ENCODE assay signal across 25 cellular contexts in the genomic region with DNA sequence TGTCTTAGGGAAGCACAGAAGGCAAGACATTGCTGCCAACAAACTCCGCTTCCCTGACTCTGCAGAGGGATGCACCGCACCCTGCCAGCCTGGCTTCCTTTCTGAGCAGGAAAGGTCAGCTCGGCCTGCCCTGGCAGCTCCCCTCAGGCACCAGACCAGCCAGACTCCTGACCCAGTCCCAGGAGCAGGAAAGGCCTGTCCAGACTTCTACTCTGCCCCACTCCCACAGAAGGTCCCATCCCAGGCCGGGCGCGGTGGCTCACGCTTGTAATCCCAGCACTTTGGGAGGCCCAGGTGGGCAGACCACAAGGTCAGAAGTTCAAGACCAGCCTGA. TPM values are rescaled to one million over a fixed set of nuclear protein-coding genes. Genes with fewer than 3 reads are reported as not detected.
A peak's percentile ranks its signal among the peaks of the same experiment; 100 is the strongest.
DNase-seq lines count a peak whose midpoint lies in the region; TF ChIP-seq lines count a peak whose summit lies in the region.
"Had no signal": no experiment of that assay in that cellular context is flagged by ENCODE, and none has a peak within 500 bp of the region (broad histone marks: within the 10 kb centered on the region; RNA-seq: fewer than 3 reads in every experiment).

No MANE protein-coding gene starts in this region.

- peaks cover 38% of the 10 kb centered on the region for H3K79me2 ChIP-seq in PC-9 (ENCODE audit: low read depth)
- peaks cover 6% of the 10 kb centered on the region for H3K79me2 ChIP-seq in trophoblast cell (ENCODE audit: control insufficient read depth, insufficient read depth, low read length, poor library complexity)

- TF ChIP-seq CTCF in C4-2B (conservative IDR thresholded peaks at IDR 0.05) (no peak), PC-9 (conservative IDR thresholded peaks at IDR 0.05) (no peak), esophagus squamous epithelium (IDR thresholded peaks at IDR 0.05) (no peak), GM13976 (IDR thresholded peaks at IDR 0.05; ENCODE audit: borderline replicate concordance, control extremely low read depth, extremely low read depth, insufficient read depth, missing control alignments) (no peak)

- no peak overlapping the region for H3K9ac ChIP-seq in trophoblast cell (ENCODE audit: low read length)

- peak overlapping the region; percentile 12; the same call in 1 of the 2 replicates for H3K27ac ChIP-seq in C4-2B
- peak overlapping the region; percentile 37; the same call in 1 of the 2 replicates for H3K27ac ChIP-seq in PC-9
- peak overlapping the region in 3 of 4 donors; percentile 78 to 93 (median 87) for H3K27ac ChIP-seq in esophagus squamous epithelium
- H3K27ac ChIP-seq in trophoblast cell (ENCODE audit: low read depth, low read length): peak overlapping the region; percentile 65

- 60% methylated on average over 1 of the region's 7 CpGs; no CpG with 5 or more reads in 1 of the 2 donors for WGBS in esophagus squamous epithelium, 2 donors
- no CpG with 5 or more reads among the region's 7 CpGs for WGBS in trophoblast cell (ENCODE audit: extremely low coverage, insufficient coverage, insufficient read length)

- H2BK5ac ChIP-seq in trophoblast cell (ENCODE audit: low read depth, low read length, poor library complexity): no peak overlapping the region

- in situ Hi-C loops in GM13976 (cut with MboI; ENCODE audit: low sequenced_read_pairs, unreplicated experiment): no loop called here

- peaks cover 73% of the 10 kb centered on the region for H3K4me1 Mint-ChIP-seq in activated T-cell treated with anti-CD3 and anti-CD28 coated beads, Interleukin-2, amount 50 U/mL, for 24 hours (ENCODE audit: low read depth)
- H3K4me1 Mint-ChIP-seq in activated naive CD4-positive, alpha-beta T cell treated with anti-CD3 and anti-CD28 coated beads for 36 hours (ENCODE audit: low read depth): peaks cover 88% of the 10 kb centered on the region

- H4K8ac ChIP-seq in trophoblast cell (ENCODE audit: low read depth, low read length): no peak overlapping the region

- peaks cover 50% of the 10 kb centered on the region for H3F3A ChIP-seq in PC-9 (ENCODE audit: insufficient read depth, low read depth)

- H3K4me1 ChIP-seq in PC-9 (replicated peaks; ENCODE audit: insufficient read depth): peaks cover 74% of the 10 kb centered on the region
- peaks cover 34 to 89% (median 69%) of the 10 kb centered on the region in 3 donors for H3K4me1 ChIP-seq in esophagus squamous epithelium
- peaks cover 46 to 61% of the 10 kb centered on the region in 2 experiments for H3K4me1 ChIP-seq in trophoblast cell (ENCODE audit: control insufficient read depth in 1 of 2, insufficient read depth in 2 of 2, low read length in 2 of 2)

- H3K9me3 ChIP-seq in PC-9 (ENCODE audit: insufficient read depth, low read depth): no peaks in the 10 kb centered on the region
- H3K9me3 ChIP-seq in esophagus squamous epithelium: no peaks in the 10 kb centered on the region
- no peaks in the 10 kb centered on the region for H3K9me3 ChIP-seq in trophoblast cell (ENCODE audit: insufficient read depth, low read depth, low read length)
- H3K9me3 ChIP-seq: BE2C had no signal

- H2BK120ac ChIP-seq in trophoblast cell (ENCODE audit: insufficient read depth, low read length, poor library complexity): peak overlapping the region; percentile 1

- no peak overlapping the region for H3K4me3 Mint-ChIP-seq in activated T-cell treated with anti-CD3 and anti-CD28 coated beads, Interleukin-2, amount 50 U/mL, for 24 hours
- no peak overlapping the region for H3K4me3 Mint-ChIP-seq in activated naive CD4-positive, alpha-beta T cell treated with anti-CD3 and anti-CD28 coated beads for 36 hours
- H3K4me3 Mint-ChIP-seq: activated CD4-positive, alpha-beta T cell treated with anti-CD3 and anti-CD28 coated beads for 36 hours; activated naive CD4-positive, alpha-beta T cell treated with anti-CD3 and anti-CD28 coated beads, Interleukin-2, amount 10 ng/mL, durations not matched to agents 7 days and 5 days; HFFc6 had no signal

- no peak overlapping the region for H2AFZ ChIP-seq in PC-9
- peak overlapping the region; percentile 11 for H2AFZ ChIP-seq in trophoblast cell (ENCODE audit: insufficient read depth, low read length, poor library complexity)

- H2BK12ac ChIP-seq in trophoblast cell (ENCODE audit: low read length): peak overlapping the region; percentile 59

- peaks cover 42% of the 10 kb centered on the region for H3K79me1 ChIP-seq in trophoblast cell (ENCODE audit: low read length)

- H3K27me3 ChIP-seq in PC-9 (ENCODE audit: insufficient read depth, low read depth) (no peaks in the 10 kb centered on the region), esophagus squamous epithelium (no peaks in the 10 kb centered on the region), trophoblast cell (ENCODE audit: insufficient read depth, low read length) (no peaks in the 10 kb centered on the region)
- H3K27me3 ChIP-seq: BE2C had no signal

- H3K36me3 ChIP-seq in PC-9 (ENCODE audit: low read depth) (no peaks in the 10 kb centered on the region), esophagus squamous epithelium (no peaks in the 10 kb centered on the region), trophoblast cell (ENCODE audit: control insufficient read depth in 1 of 2, insufficient read depth in 2 of 2, low read length in 2 of 2) (no peaks in the 10 kb centered on the region)

- H4K91ac ChIP-seq in trophoblast cell (ENCODE audit: low read depth, low read length): peak overlapping the region; percentile 85

- no peak overlapping the region for H3K27ac Mint-ChIP-seq in activated T-cell treated with anti-CD3 and anti-CD28 coated beads, Interleukin-2, amount 50 U/mL, for 24 hours
- no peak overlapping the region for H3K27ac Mint-ChIP-seq in activated naive CD4-positive, alpha-beta T cell treated with anti-CD3 and anti-CD28 coated beads for 36 hours
- H3K27ac Mint-ChIP-seq: activated CD4-positive, alpha-beta T cell treated with anti-CD3 and anti-CD28 coated beads for 36 hours; activated naive CD4-positive, alpha-beta T cell treated with anti-CD3 and anti-CD28 coated beads, Interleukin-2, amount 10 ng/mL, durations not matched to agents 7 days and 5 days; HFFc6 had no signal

- H3K27me3 Mint-ChIP-seq in activated T-cell treated with anti-CD3 and anti-CD28 coated beads, Interleukin-2, amount 50 U/mL, for 24 hours: no peaks in the 10 kb centered on the region
- no peaks in the 10 kb centered on the region for H3K27me3 Mint-ChIP-seq in activated naive CD4-positive, alpha-beta T cell treated with anti-CD3 and anti-CD28 coated beads for 36 hours (ENCODE audit: low read depth)
- H3K27me3 Mint-ChIP-seq: activated CD4-positive, alpha-beta T cell treated with anti-CD3 and anti-CD28 coated beads for 36 hours; activated naive CD4-positive, alpha-beta T cell treated with anti-CD3 and anti-CD28 coated beads, Interleukin-2, amount 10 ng/mL, durations not matched to agents 7 days and 5 days; T-cell had no signal

- peak overlapping the region; percentile 57 for H3K18ac ChIP-seq in trophoblast cell (ENCODE audit: low read length)

- no peak overlapping the region for H3K23ac ChIP-seq in trophoblast cell (ENCODE audit: low read length)

- DNase-seq in PC-9: peak in 1 of 2 experiments; percentile 69
- DNase-seq in esophagus squamous epithelium (lab: John Stamatoyannopoulos, UW): no peak
- DNase-seq in trophoblast cell: no peak
- DNase-seq in GM13976 (ENCODE audit: low spot score): no peak
- DNase-seq in activated T-cell treated with anti-CD3 and anti-CD28 coated beads, Interleukin-2, amount 50 U/mL, for 24 hours: no peak
- DNase-seq in H4 (ENCODE audit: low spot score): no peak
- DNase-seq in activated naive CD4-positive, alpha-beta T cell treated with anti-CD3 and anti-CD28 coated beads for 36 hours: no peak
- DNase-seq: activated CD4-positive, alpha-beta T cell treated with anti-CD3 and anti-CD28 coated beads for 36 hours; activated CD8-positive, alpha-beta memory T cell treated with anti-CD3 and anti-CD28 coated beads for 24 hours; activated naive CD4-positive, alpha-beta T cell treated with anti-CD3 and anti-CD28 coated beads, Interleukin-2, amount 10 ng/mL, durations not matched to agents 7 days and 5 days; activated T-cell treated with anti-CD3 and anti-CD28 coated beads, Interleukin-2, amount 50 U/mL, for 48 hours; amygdala; BE2C; dermis blood vessel endothelial cell; foreskin fibroblast; HFFc6; NCI-H1092; NCI-H1930; NCI-H2227 treated with DMSO at 0.1 percent for 48 hours; NCI-H774; occipital lobe; SHP77; stimulated activated CD8-positive, alpha-beta memory T cell treated with anti-CD3 and anti-CD28 coated beads, Interleukin-4, amount 100 ng/mL, for 48 hours; T-cell had no signal

- peak overlapping the region; percentile 1 for H3K4ac ChIP-seq in trophoblast cell (ENCODE audit: low read depth, low read length)

- CTCF ChIA-PET in PC-9 (lab: Charles Lee): interaction anchor here (0.5 to 0.6 kb wide), 2 partner anchors 22 to 126 kb away, joined by 5 to 15 read pairs; no protein-coding TSS in a partner anchor
- CTCF ChIA-PET in activated naive CD4-positive, alpha-beta T cell treated with anti-CD3 and anti-CD28 coated beads for 36 hours (lab: Charles Lee): interaction anchor here (1.1 to 9.0 kb wide), 3 partner anchors 23 to 54 kb away, joined by 3 to 79 read pairs (median 7); no protein-coding TSS in a partner anchor

- peaks cover 5% of the 10 kb centered on the region for H3K36me3 Mint-ChIP-seq in activated T-cell treated with anti-CD3 and anti-CD28 coated beads, Interleukin-2, amount 50 U/mL, for 24 hours (ENCODE audit: low read depth)
- no peaks in the 10 kb centered on the region for H3K36me3 Mint-ChIP-seq in activated naive CD4-positive, alpha-beta T cell treated with anti-CD3 and anti-CD28 coated beads for 36 hours (ENCODE audit: low read depth)

- H3K14ac ChIP-seq in trophoblast cell (ENCODE audit: low read length): peak overlapping the region; percentile 43

- intact Hi-C loops in PC-9 (cut with micrococcal nuclease; ENCODE audit: unreplicated experiment) (no loop called here), esophagus squamous epithelium (cut with DNase I) (no loop called here)
- intact Hi-C loops in activated naive CD4-positive, alpha-beta T cell treated with anti-CD3 and anti-CD28 coated beads for 36 hours (cut with micrococcal nuclease): loop anchor here (10.0 kb wide), 2 partner anchors 389 to 939 kb away; a partner anchor contains a TSS

- H2AK5ac ChIP-seq in trophoblast cell (ENCODE audit: low read length): peak overlapping the region; percentile 42

- no peaks in the 10 kb centered on the region for H4K20me1 ChIP-seq in PC-9 (ENCODE audit: insufficient read depth)

- H3K9me2 ChIP-seq in PC-9 (ENCODE audit: insufficient read depth): no peaks in the 10 kb centered on the region

- H4K12ac ChIP-seq in trophoblast cell (ENCODE audit: low read depth, low read length): no peak overlapping the region

- no peak for TF ChIP-seq POLR2A in esophagus squamous epithelium (IDR thresholded peaks at IDR 0.05)

- H3K9me3 Mint-ChIP-seq in activated T-cell treated with anti-CD3 and anti-CD28 coated beads, Interleukin-2, amount 50 U/mL, for 24 hours: no peaks in the 10 kb centered on the region
- H3K9me3 Mint-ChIP-seq in activated naive CD4-positive, alpha-beta T cell treated with anti-CD3 and anti-CD28 coated beads for 36 hours: no peaks in the 10 kb centered on the region
- H3K9me3 Mint-ChIP-seq: activated naive CD4-positive, alpha-beta T cell treated with anti-CD3 and anti-CD28 coated beads, Interleukin-2, amount 10 ng/mL, durations not matched to agents 7 days and 5 days; T-cell had no signal

- POLR2A ChIA-PET in PC-9 (lab: Charles Lee; ENCODE audit: unreplicated experiment): no interaction called here

- peak overlapping the region; percentile 46 for H3K4me2 ChIP-seq in PC-9
- no peak overlapping the region for H3K4me2 ChIP-seq in trophoblast cell (ENCODE audit: low read length)

- BruUV-seq in PC-9 (replicated peaks; lab: Mats Ljungman, UMichigan): no TSS peak

- H3K4me3 ChIP-seq in PC-9 (no peak overlapping the region), esophagus squamous epithelium (no peak overlapping the region), trophoblast cell (ENCODE audit: low read depth, low read length) (no peak overlapping the region)

RNA-seq across cellular contexts. Expression of a gene that starts 17.7 kb away (rescaled TPM):
- total RNA-seq in PC-9 (2021) (31.8 and 43.6 TPM in 2 replicates), esophagus squamous epithelium (10 to 100 TPM in 3 of 4 donors, 1 to 10 TPM in 1; 9.6 to 24.8 (median 17.8) TPM)
- 34.1 and 34.7 TPM in 2 replicates for polyA plus RNA-seq in trophoblast cell (2013)
- 7.3 and 9.3 TPM in 2 replicates for total RNA-seq in H4 (2014; rRNA removed; shearing (Covaris generic))
- 10 to 100 TPM; 15.7 to 16.6 TPM for total RNA-seq in activated naive CD4-positive, alpha-beta T cell treated with anti-CD3 and anti-CD28 coated beads for 36 hours

Comparison
In these comparisons a context has a peak if more than half of its experiments do, and no peak if none do; other contexts are left out.
1. H3K27ac ChIP-seq: peak in every context shown above with its lines; median percentile 87 in esophagus squamous epithelium; 65 in trophoblast cell; 37 in PC-9; 12 in C4-2B.